In genomic region chr20:12294684-12295083, GRCh38 we compare ENCODE assay signal across 29 cellular contexts.
"Had no signal": no experiment of that assay in that cellular context is flagged by ENCODE, and none has a peak within 500 bp of the region (broad histone marks: within the 10 kb centered on the region; RNA-seq: fewer than 3 reads in every experiment).

No MANE protein-coding gene starts in this region.

- H3K4me1 Mint-ChIP-seq: naive B cell; naive thymus-derived CD8-positive, alpha-beta T cell; nephron progenitor cell; neural crest cell; stimulated activated effector memory CD8-positive, alpha-beta T cell treated with anti-CD3 and anti-CD28 coated beads, Interleukin-12 subunit alpha, Interleukin-12 subunit beta, amount 100 ng/mL, for 72 hours; stimulated activated naive B cell treated with anti-CD40 and anti-IgM and Interleukin-4, amounts not matched to agents 10 μg/mL and 1 μg/mL and 100 μg/mL, for 72 hours had no signal

- H3K27me3 ChIP-seq: neutrophil, ovary, right lobe of liver, sigmoid colon, stomach, thyroid gland, tibial nerve, upper lobe of right lung, uterus had no signal

- H3K27ac ChIP-seq: neutrophil, ovary, parathyroid adenoma, psoas muscle, right lobe of liver, sigmoid colon, stomach, thoracic aorta, thyroid gland, tibial nerve, upper lobe of right lung, uterus had no signal

- H3K4me1 ChIP-seq: parathyroid adenoma, psoas muscle, right lobe of liver, sigmoid colon, stomach, thyroid gland, tibial nerve, upper lobe of right lung, uterus had no signal

- DNase-seq: naive B cell; naive thymus-derived CD8-positive, alpha-beta T cell; nephron progenitor cell; occipital lobe; ovary; psoas muscle; right cardiac atrium; right lobe of liver; sigmoid colon; small intestine; stimulated activated CD4-positive, alpha-beta T cell treated with anti-CD3 and anti-CD28 coated beads, Interleukin-15, amount 100 ng/mL, for 24 hours; stimulated activated CD4-positive, alpha-beta T cell treated with anti-CD3 and anti-CD28 coated beads, Interleukin-2, amount 100 ng/mL, for 24 hours; stimulated activated CD4-positive, alpha-beta T cell treated with anti-CD3 and anti-CD28 coated beads, Interleukin-2, amount 100 ng/mL, for 48 hours; stimulated activated CD4-positive, alpha-beta T cell treated with anti-CD3 and anti-CD28 coated beads, Interleukin-4, amount 100 ng/mL, for 24 hours; stimulated activated naive B cell treated with anti-CD40 and anti-IgM and Interleukin-4, amounts not matched to agents 10 μg/mL and 1 μg/mL and 100 μg/mL, for 72 hours; stimulated activated naive CD4-positive, alpha-beta T cell treated with Interleukin-2 at 50 U/mL for 16 hours; stomach; thyroid gland; trophoblast cell; upper lobe of right lung; uterus had no signal

- H3K4me3 ChIP-seq: ovary, psoas muscle, right lobe of liver, sigmoid colon, stomach, thoracic aorta, thyroid gland, tibial nerve, upper lobe of right lung, uterus had no signal

- H3K27ac Mint-ChIP-seq: naive B cell; naive thymus-derived CD8-positive, alpha-beta T cell; natural killer cell treated with Interleukin-12 subunit alpha and Interleukin-12 subunit beta and Interleukin-15 and Interleukin-18, amount 100 ng/mL, for 72 hours; nephron progenitor cell; stimulated activated effector memory CD8-positive, alpha-beta T cell treated with anti-CD3 and anti-CD28 coated beads, Interleukin-12 subunit alpha, Interleukin-12 subunit beta, amount 100 ng/mL, for 72 hours; stimulated activated naive B cell treated with anti-CD40 and anti-IgM and Interleukin-4, amounts not matched to agents 10 μg/mL and 1 μg/mL and 100 μg/mL, for 72 hours; stimulated activated naive CD8-positive, alpha-beta T cell treated with anti-CD3 and anti-CD28 coated beads, Interleukin-15, Interleukin-2, amounts not matched to agents 100 ng/mL and 50 ng/mL, for 24 hours had no signal

- H3K79me2 ChIP-seq: parathyroid adenoma had no signal

- H2AFZ ChIP-seq: parathyroid adenoma had no signal

- H3K36me3 ChIP-seq: neutrophil, ovary, right lobe of liver, sigmoid colon, stomach, thoracic aorta, thyroid gland, tibial nerve, upper lobe of right lung, uterus had no signal

- H3K36me3 Mint-ChIP-seq: stimulated activated effector memory CD8-positive, alpha-beta T cell treated with anti-CD3 and anti-CD28 coated beads, Interleukin-12 subunit alpha, Interleukin-12 subunit beta, amount 100 ng/mL, for 72 hours; stimulated activated naive B cell treated with anti-CD40 and anti-IgM and Interleukin-4, amounts not matched to agents 10 μg/mL and 1 μg/mL and 100 μg/mL, for 72 hours had no signal

- H3K4me3 Mint-ChIP-seq: naive B cell; naive thymus-derived CD8-positive, alpha-beta T cell; natural killer cell treated with Interleukin-12 subunit alpha and Interleukin-12 subunit beta and Interleukin-15 and Interleukin-18, amount 100 ng/mL, for 72 hours; nephron progenitor cell; neural crest cell; stimulated activated effector memory CD8-positive, alpha-beta T cell treated with anti-CD3 and anti-CD28 coated beads, Interleukin-12 subunit alpha, Interleukin-12 subunit beta, amount 100 ng/mL, for 72 hours; stimulated activated naive B cell treated with anti-CD40 and anti-IgM and Interleukin-4, amounts not matched to agents 10 μg/mL and 1 μg/mL and 100 μg/mL, for 72 hours; stimulated activated naive CD8-positive, alpha-beta T cell treated with anti-CD3 and anti-CD28 coated beads, Interleukin-15, Interleukin-2, amounts not matched to agents 100 ng/mL and 50 ng/mL, for 24 hours had no signal

- H3K27me3 Mint-ChIP-seq: naive B cell; naive thymus-derived CD8-positive, alpha-beta T cell; natural killer cell treated with Interleukin-12 subunit alpha and Interleukin-12 subunit beta and Interleukin-15 and Interleukin-18, amount 100 ng/mL, for 72 hours; stimulated activated naive B cell treated with anti-CD40 and anti-IgM and Interleukin-4, amounts not matched to agents 10 μg/mL and 1 μg/mL and 100 μg/mL, for 72 hours; stimulated activated naive CD8-positive, alpha-beta T cell treated with anti-CD3 and anti-CD28 coated beads, Interleukin-15, Interleukin-2, amounts not matched to agents 100 ng/mL and 50 ng/mL, for 24 hours had no signal

- ATAC-seq: naive thymus-derived CD8-positive, alpha-beta T cell; natural killer cell treated with Interleukin-12 subunit alpha and Interleukin-12 subunit beta and Interleukin-15 and Interleukin-18, amount 100 ng/mL, for 72 hours; psoas muscle; right cardiac atrium; right lobe of liver; stimulated activated effector memory CD8-positive, alpha-beta T cell treated with anti-CD3 and anti-CD28 coated beads, Interleukin-12 subunit alpha, Interleukin-12 subunit beta, amount 100 ng/mL, for 72 hours; stimulated activated naive B cell treated with anti-CD40 and anti-IgM and Interleukin-4, amounts not matched to agents 10 μg/mL and 1 μg/mL and 100 μg/mL, for 72 hours; upper lobe of right lung had no signal

- H3K9ac ChIP-seq: parathyroid adenoma had no signal

- H3K9me3 ChIP-seq: neutrophil, ovary, right lobe of liver, thyroid gland had no signal
